Comparison of ENCODE assay signal across 11 cellular contexts in the genomic region with DNA sequence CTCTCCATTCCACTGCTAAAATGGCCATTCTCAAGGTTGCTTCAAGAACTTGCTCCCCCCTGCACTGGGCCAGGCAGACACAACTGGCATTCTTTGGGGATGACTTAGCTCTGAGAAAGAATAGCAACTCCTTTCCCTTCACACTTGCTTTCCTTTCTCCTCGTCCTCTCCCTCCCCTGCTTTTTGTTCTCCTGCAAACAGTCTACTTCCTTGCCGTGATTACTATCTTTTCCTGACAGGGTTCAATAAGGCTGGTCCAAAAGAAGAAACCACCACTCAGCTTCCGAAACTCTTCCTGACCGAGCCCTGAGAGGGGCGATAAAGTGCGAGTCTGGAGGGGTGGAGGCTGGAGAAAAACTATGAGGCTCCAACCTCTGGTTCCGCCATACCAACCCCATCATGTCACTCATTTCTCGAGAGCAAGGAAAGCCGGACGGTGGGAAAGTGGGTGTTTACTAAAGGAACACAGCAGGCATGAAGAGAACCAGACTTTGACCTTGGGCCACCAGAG. TPM values are rescaled to one million over a fixed set of nuclear protein-coding genes. Genes with fewer than 3 reads are reported as not detected.
DNase-seq lines count a peak whose midpoint lies in the region; ATAC-seq, FAIRE-seq and TF ChIP-seq lines count a peak whose summit lies in the region.
"Had no signal": no experiment of that assay in that cellular context is flagged by ENCODE, and none has a peak within 500 bp of the region (broad histone marks: within the 10 kb centered on the region; RNA-seq: fewer than 3 reads in every experiment).

No MANE protein-coding gene starts in this region.

- H3K36me3 Mint-ChIP-seq in type B pancreatic cell: peaks cover 38% of the 10 kb centered on the region
- H3K36me3 Mint-ChIP-seq: activated naive CD8-positive, alpha-beta T cell treated with anti-CD3 and anti-CD28 coated beads, Interleukin-2, amount 10 ng/mL, durations not matched to agents 7 days and 5 days had no signal

- no peak; a peak in 2 of 3 replicates for TF ChIP-seq POLR2A in H1 (IDR thresholded peaks at IDR 0.05; ENCODE audit: control extremely low read depth in 1 of 2, low read depth in 2 of 2, low read length in 2 of 2)

- no peak for TF ChIP-seq EP300 in H1 (IDR thresholded peaks at IDR 0.05; ENCODE audit: borderline replicate concordance in 1 of 2, low read depth in 2 of 2, low read length in 2 of 2)

- H3K36me3 ChIP-seq in cardiac muscle cell: peaks cover 31% of the 10 kb centered on the region
- peaks cover 31 to 72% (median 52%) of the 10 kb centered on the region in 4 experiments for H3K36me3 ChIP-seq in H1 (ENCODE audit: control insufficient read depth in 2 of 4, insufficient read depth in 4 of 4, low read length in 3 of 4)
- peaks cover 85% of the 10 kb centered on the region for H3K36me3 ChIP-seq in mesodermal cell (ENCODE audit: control insufficient read depth, insufficient read depth, low read length)

- H3K4me3 Mint-ChIP-seq in type B pancreatic cell: peak overlapping the region; percentile 37
- H3K4me3 Mint-ChIP-seq: activated naive CD8-positive, alpha-beta T cell treated with anti-CD3 and anti-CD28 coated beads, Interleukin-2, amount 10 ng/mL, durations not matched to agents 7 days and 5 days had no signal

- no peak overlapping the region for H4K5ac ChIP-seq in H1 (ENCODE audit: insufficient read length, low read depth, low read length)

- POLR2A ChIA-PET in H1 (lab: Charles Lee; ENCODE audit: partially characterized antibody): interaction anchor here (0.6 to 45.2 kb wide), 11 partner anchors 12 to 219 kb away, joined by 3 to 1731 read pairs (median 8); a partner anchor contains a TSS

- H3K14ac ChIP-seq in H1 (ENCODE audit: insufficient read length): no peak overlapping the region

- H2BK12ac ChIP-seq in H1 (ENCODE audit: low read depth, low read length): no peak overlapping the region

- H3K9me3 ChIP-seq in cardiac muscle cell (ENCODE audit: low read depth) (no peaks in the 10 kb centered on the region), H1 (ENCODE audit: insufficient read depth in 2 of 2, low read depth in 1 of 2, low read length in 1 of 2) (no peaks in the 10 kb centered on the region), mesodermal cell (ENCODE audit: control insufficient read depth, low read length) (no peaks in the 10 kb centered on the region)

- H3K27ac ChIP-seq in cardiac muscle cell: peak overlapping the region; percentile 99
- no peak overlapping the region for H3K27ac ChIP-seq in H1 (ENCODE audit: low read depth, low read length)
- peak overlapping the region; percentile 100 for H3K27ac ChIP-seq in mesodermal cell (ENCODE audit: low read depth, low read length, severe bottlenecking)

- no peak for TF ChIP-seq CTCF in cardiac muscle cell (IDR thresholded peaks at IDR 0.05; ENCODE audit: low read depth, low read length)
- TF ChIP-seq CTCF in H1 (IDR thresholded peaks at IDR 0.05; ENCODE audit: control extremely low read depth in 1 of 3, insufficient read depth in 1 of 3, low read depth in 1 of 3, low read length in 3 of 3): no peak
- TF ChIP-seq CTCF in type B pancreatic cell (conservative IDR thresholded peaks at IDR 0.05): no peak

- H3K4me1 Mint-ChIP-seq in type B pancreatic cell (ENCODE audit: unreplicated experiment): peaks cover 39% of the 10 kb centered on the region

- H3K56ac ChIP-seq in H1 (replicated peaks; ENCODE audit: insufficient read length, low read depth, low read length): no peak overlapping the region

- no peak overlapping the region for H3K4ac ChIP-seq in H1 (replicated peaks; ENCODE audit: insufficient read length, low read depth, low read length)

- intact Hi-C loops in left ventricle myocardium superior (cut with micrococcal nuclease): no loop called here

- H3K4me1 ChIP-seq in cardiac muscle cell (ENCODE audit: low read depth) (peaks cover 42% of the 10 kb centered on the region), H1 (replicated peaks in 1 of 4; ENCODE audit: control insufficient read depth in 3 of 4, insufficient read depth in 4 of 4, low read length in 3 of 4) (peaks cover 15 to 30% (median 25%) of the 10 kb centered on the region in 4 experiments), mesodermal cell (ENCODE audit: control insufficient read depth, insufficient read depth, low read length, poor library complexity, severe bottlenecking) (peaks cover 76% of the 10 kb centered on the region)

- H2BK5ac ChIP-seq in H1 (ENCODE audit: low read depth, low read length): no peak overlapping the region

- peak in 1 of 2 donors; percentile 78 for DNase-seq in cardiac muscle cell (ENCODE audit: low read depth in 1 of 2, low spot score in 1 of 2)
- no peak for DNase-seq in left ventricle myocardium superior
- DNase-seq in H1 (ENCODE audit: low read depth in 1 of 2, low spot score in 2 of 2): no peak
- no peak for DNase-seq in type B pancreatic cell (ENCODE audit: extremely low spot score, unreplicated experiment)
- DNase-seq in stimulated activated CD4-positive, alpha-beta T cell treated with anti-CD3 and anti-CD28 coated beads, Interleukin-4, amount 100 ng/mL, for 1 hour: no peak
- DNase-seq in AG08395 (ENCODE audit: low spot score): no peak
- DNase-seq: 8988T; activated naive CD8-positive, alpha-beta T cell treated with anti-CD3 and anti-CD28 coated beads, Interleukin-2, amount 10 ng/mL, durations not matched to agents 7 days and 5 days; T-helper 9 cell had no signal

- FAIRE-seq in H1 (lab: Jason Lieb, UNC): no peak

- no peak overlapping the region for H3K23ac ChIP-seq in H1 (ENCODE audit: insufficient read length)

- H3K4me2 ChIP-seq in H1 (ENCODE audit: insufficient read depth in 1 of 2, low read depth in 2 of 2, low read length in 2 of 2): no peak overlapping the region

- no peak overlapping the region for H3K9ac ChIP-seq in H1 (replicated peaks in 1 of 4; ENCODE audit: extremely low read depth in 1 of 4, low read depth in 3 of 4, low read length in 3 of 4)

- peaks cover 8% of the 10 kb centered on the region for H3K23me2 ChIP-seq in H1 (ENCODE audit: low read depth, low read length)

- no peaks in the 10 kb centered on the region for H3K9me3 Mint-ChIP-seq in type B pancreatic cell
- H3K9me3 Mint-ChIP-seq: activated naive CD8-positive, alpha-beta T cell treated with anti-CD3 and anti-CD28 coated beads, Interleukin-2, amount 10 ng/mL, durations not matched to agents 7 days and 5 days had no signal

- H3K27ac Mint-ChIP-seq in type B pancreatic cell: peak overlapping the region; percentile 80
- H3K27ac Mint-ChIP-seq: activated naive CD8-positive, alpha-beta T cell treated with anti-CD3 and anti-CD28 coated beads, Interleukin-2, amount 10 ng/mL, durations not matched to agents 7 days and 5 days had no signal

- H3K18ac ChIP-seq in H1 (ENCODE audit: extremely low read depth, low read length): no peak overlapping the region

- H2BK120ac ChIP-seq in H1 (replicated peaks; ENCODE audit: low read depth, low read length): no peak overlapping the region

- H2BK20ac ChIP-seq in H1 (ENCODE audit: low read length): no peak overlapping the region

- H3K27me3 ChIP-seq in cardiac muscle cell (no peaks in the 10 kb centered on the region), H1 (replicated peaks in 1 of 4; ENCODE audit: control insufficient read depth in 3 of 4, extremely low read depth in 1 of 4, insufficient read depth in 3 of 4, low read length in 3 of 4) (peaks cover 0 to 2% (median under 1%) of the 10 kb centered on the region in 4 experiments; a peak in 3 of 7 replicates)

- no peak for ATAC-seq in left ventricle myocardium superior
- no peak for ATAC-seq in HG02623 (IDR thresholded peaks at IDR 0.05; ENCODE audit: unreplicated experiment)

- H4K20me1 ChIP-seq in H1 (replicated peaks in 1 of 2; ENCODE audit: control insufficient read depth in 1 of 2, insufficient read depth in 2 of 2, low read length in 2 of 2): peaks cover 22% of the 10 kb centered on the region in 2 experiments

- H4K8ac ChIP-seq in H1 (ENCODE audit: extremely low read depth, insufficient read depth, low read length): no peak overlapping the region

- WGBS in H1 (ENCODE audit: extremely low coverage in 1 of 2, insufficient coverage in 1 of 2, insufficient read length in 1 of 2, insufficient replicate concordance in 2 of 2, low coverage in 1 of 2, low lambda C conversion rate in 2 of 2, missing lambda C conversion rate in 1 of 2), 2 experiments: 87% methylated on average over 10 of the region's 10 CpGs; no CpG with 5 or more reads in 1 of the 2 experiments
- WGBS in mesodermal cell (ENCODE audit: insufficient coverage in 2 of 2), 2 experiments: 47 to 52% methylated on average over 4 of the region's 10 CpGs

- no peak overlapping the region for H2AFZ ChIP-seq in H1 (ENCODE audit: low read length)

- H3K27me3 Mint-ChIP-seq in type B pancreatic cell: no peaks in the 10 kb centered on the region

- TF ChIP-seq RAD21 in H1 (IDR thresholded peaks at IDR 0.05 in 1 of 2, conservative IDR thresholded peaks at IDR 0.05 in 1 of 2; ENCODE audit: low read depth in 2 of 2, low read length in 2 of 2): no peak

- CTCF ChIA-PET in H1 (lab: Charles Lee; ENCODE audit: partially characterized antibody): interaction anchor here (7.2 to 14.7 kb wide), 2 partner anchors 7 to 60 kb away, joined by 70 to 144 read pairs; no protein-coding TSS in a partner anchor

- H4K91ac ChIP-seq in H1 (replicated peaks; ENCODE audit: insufficient read length, low read length): no peak overlapping the region

- H3K79me1 ChIP-seq in H1 (ENCODE audit: low read depth, low read length): peaks cover 7% of the 10 kb centered on the region

- peaks cover 0 to 33% of the 10 kb centered on the region in 2 experiments; a peak in 2 of 4 replicates for H3K79me2 ChIP-seq in H1 (ENCODE audit: control insufficient read depth in 1 of 2, insufficient read depth in 2 of 2, low read length in 2 of 2)

- H2AK5ac ChIP-seq in H1 (ENCODE audit: low read depth, low read length): no peak overlapping the region

- H2BK15ac ChIP-seq in H1 (ENCODE audit: low read length): no peak overlapping the region

- H3K4me3 ChIP-seq in cardiac muscle cell: no peak overlapping the region
- H3K4me3 ChIP-seq in H1 (ENCODE audit: extremely low read depth in 1 of 4, insufficient read depth in 2 of 4, low read depth in 3 of 4, low read length in 4 of 4): no peak overlapping the region
- H3K4me3 ChIP-seq in mesodermal cell (ENCODE audit: extremely low read depth, insufficient read depth, low read length, poor library complexity, severe bottlenecking): peak overlapping the region; percentile 2

RNA-seq across cellular contexts. Expression of a gene that starts 5.0 kb away (rescaled TPM):
- total RNA-seq in cardiac muscle cell: 64.2 and 103 TPM in 2 replicates
- 26.7 and 32.1 TPM in 2 replicates for polyA plus RNA-seq in cardiac muscle cell
- total RNA-seq in left ventricle myocardium superior: 53.9 TPM
- 60.3 and 63.7 TPM in 2 replicates for total RNA-seq in H1 (2021; fragmentation: NEBNext Ultra II Directional; extraction: Animal tissue kit (Norgen Biotek cat#: 25700))
- polyA plus RNA-seq in H1 (2011; rRNA removed): 19.0 and 33.5 TPM in 2 replicates
- 31.5 TPM for polyA plus RNA-seq in H1 (2011; cell fraction: cytosol; rRNA removed)
- polyA plus RNA-seq in H1 (2011; cell fraction: nucleus; rRNA removed): 61.9 TPM
- polyA plus RNA-seq in H1 (2012, experiment 1 of 2): 19.2 to 24.1 TPM (median 20.7 TPM) in 4 replicates
- polyA plus RNA-seq in H1 (2012, experiment 2 of 2): 17.1 TPM
- 18.6 TPM for polyA plus RNA-seq in H1 (2013, experiment 1 of 2)
- 17.2 TPM for polyA plus RNA-seq in H1 (2013, experiment 2 of 2)
- polyA minus RNA-seq in H1 (2011; rRNA and poly(A)+ RNA removed): 34.9 and 37.0 TPM in 2 replicates
- 31.9 TPM for polyA minus RNA-seq in H1 (2011; cell fraction: cytosol; rRNA and poly(A)+ RNA removed)
- 103 TPM for polyA minus RNA-seq in H1 (2011; cell fraction: nucleus; rRNA and poly(A)+ RNA removed)
- polyA plus RNA-seq in mesodermal cell (2013, experiment 1 of 2): 59.7 TPM
- 50.8 TPM for polyA plus RNA-seq in mesodermal cell (2013, experiment 2 of 2)
- total RNA-seq in type B pancreatic cell (ENCODE audit: low replicate concordance): 79.2 and 122 TPM in 2 replicates
- total RNA-seq: activated naive CD8-positive, alpha-beta T cell treated with anti-CD3 and anti-CD28 coated beads, Interleukin-2, amount 10 ng/mL, durations not matched to agents 7 days and 5 days had no signal
